In the genomic region with DNA sequence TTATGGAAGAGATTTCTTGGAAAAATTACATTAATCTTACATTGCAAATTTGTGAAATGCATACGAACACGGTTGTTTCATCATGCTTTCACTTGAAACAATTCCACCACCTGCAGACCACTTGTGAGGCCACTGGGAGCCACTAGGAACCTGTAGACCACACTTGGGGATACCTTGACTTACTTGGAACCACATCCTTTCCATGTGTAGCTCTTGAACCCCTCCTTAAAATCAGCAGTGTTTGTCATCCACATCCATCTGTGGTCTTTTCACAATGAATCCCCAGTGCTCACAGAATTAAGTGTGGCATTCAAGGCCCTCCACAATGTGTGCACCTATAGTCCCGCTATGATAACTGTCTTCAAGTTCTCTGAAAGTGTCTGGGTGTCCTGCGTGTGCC, we compare ENCODE assay signal across 28 cellular contexts.
"Had no signal": no experiment of that assay in that cellular context is flagged by ENCODE, and none has a peak within 500 bp of the region (broad histone marks: within the 10 kb centered on the region; RNA-seq: fewer than 3 reads in every experiment).

No MANE protein-coding gene starts in this region.

- H3K27me3 Mint-ChIP-seq: stimulated activated memory B cell treated with anti-CD40 and anti-IgM and Interleukin-4, amounts not matched to agents 10 μg/mL and 1 μg/mL and 100 μg/mL, for 72 hours; type B pancreatic cell had no signal

- H3K36me3 Mint-ChIP-seq: stimulated activated effector memory CD8-positive, alpha-beta T cell treated with anti-CD3 and anti-CD28 coated beads, Interleukin-12 subunit alpha, Interleukin-12 subunit beta, amount 100 ng/mL, for 72 hours; stimulated activated memory B cell treated with anti-CD40 and anti-IgM and Interleukin-4, amounts not matched to agents 10 μg/mL and 1 μg/mL and 100 μg/mL, for 72 hours; stimulated activated naive B cell treated with anti-CD40 and anti-IgM and Interleukin-4, amounts not matched to agents 10 μg/mL and 1 μg/mL and 100 μg/mL, for 72 hours; type B pancreatic cell had no signal

- H3K27me3 ChIP-seq: testis, thyroid gland, tibial nerve, transverse colon, upper lobe of left lung, upper lobe of right lung, uterus, vagina had no signal

- H3K4me1 Mint-ChIP-seq: stimulated activated effector memory CD8-positive, alpha-beta T cell treated with anti-CD3 and anti-CD28 coated beads, Interleukin-12 subunit alpha, Interleukin-12 subunit beta, amount 100 ng/mL, for 72 hours; stimulated activated memory B cell treated with anti-CD40 and anti-IgM and Interleukin-4, amounts not matched to agents 10 μg/mL and 1 μg/mL and 100 μg/mL, for 72 hours; stimulated activated naive B cell treated with anti-CD40 and anti-IgM and Interleukin-4, amounts not matched to agents 10 μg/mL and 1 μg/mL and 100 μg/mL, for 72 hours; stimulated activated naive CD8-positive, alpha-beta T cell treated with anti-CD3 and anti-CD28 coated beads, Interleukin-15, amount 100 ng/mL, for 72 hours had no signal

- H3K27ac Mint-ChIP-seq: stimulated activated effector memory CD8-positive, alpha-beta T cell treated with anti-CD3 and anti-CD28 coated beads, Interleukin-12 subunit alpha, Interleukin-12 subunit beta, amount 100 ng/mL, for 72 hours; stimulated activated memory B cell treated with anti-CD40 and anti-IgM and Interleukin-4, amounts not matched to agents 10 μg/mL and 1 μg/mL and 100 μg/mL, for 72 hours; stimulated activated naive B cell treated with anti-CD40 and anti-IgM and Interleukin-4, amounts not matched to agents 10 μg/mL and 1 μg/mL and 100 μg/mL, for 72 hours; stimulated activated naive CD8-positive, alpha-beta T cell treated with anti-CD3 and anti-CD28 coated beads, Interleukin-15, amount 100 ng/mL, for 72 hours; stimulated activated naive CD8-positive, alpha-beta T cell treated with anti-CD3 and anti-CD28 coated beads, Interleukin-15, Interleukin-2, amounts not matched to agents 100 ng/mL and 50 ng/mL, for 24 hours; type B pancreatic cell had no signal

- DNase-seq: stimulated activated CD4-positive, alpha-beta T cell treated with anti-CD3 and anti-CD28 coated beads, Interleukin-2, amount 100 ng/mL, for 48 hours; stimulated activated CD4-positive, alpha-beta T cell treated with anti-CD3 and anti-CD28 coated beads, Interleukin-4, amount 100 ng/mL, for 1 hour; stimulated activated CD4-positive, alpha-beta T cell treated with anti-CD3 and anti-CD28 coated beads, Interleukin-4, amount 100 ng/mL, for 24 hours; stimulated activated CD4-positive, alpha-beta T cell treated with anti-CD3 and anti-CD28 coated beads, Interleukin-4, amount 100 ng/mL, for 4 hours; stimulated activated CD8-positive, alpha-beta memory T cell treated with anti-CD3 and anti-CD28 coated beads, Interleukin-4, amount 100 ng/mL, for 48 hours; stimulated activated naive B cell treated with anti-CD40 and anti-IgM and Interleukin-4, amounts not matched to agents 10 μg/mL and 1 μg/mL and 100 μg/mL, for 72 hours; stimulated activated naive CD4-positive, alpha-beta T cell; stimulated activated naive CD4-positive, alpha-beta T cell treated with Interleukin-2 at 50 U/mL for 16 hours; stimulated activated naive CD8-positive, alpha-beta T cell treated with anti-CD3 and anti-CD28 coated beads, Interleukin-15, amount 100 ng/mL, for 72 hours; stimulated activated naive CD8-positive, alpha-beta T cell treated with anti-CD3 and anti-CD28 coated beads, Interleukin-15, Interleukin-2, amounts not matched to agents 100 U/mL and 50 U/mL, for 24 hours; stomach; substantia nigra; testis; thyroid gland; tibial artery; transverse colon; trophoblast cell; upper lobe of left lung; upper lobe of right lung; uterus had no signal

- ATAC-seq: stimulated activated effector memory CD8-positive, alpha-beta T cell treated with anti-CD3 and anti-CD28 coated beads, Interleukin-12 subunit alpha, Interleukin-12 subunit beta, amount 100 ng/mL, for 72 hours; stimulated activated naive B cell treated with anti-CD40 and anti-IgM and Interleukin-4, amounts not matched to agents 10 μg/mL and 1 μg/mL and 100 μg/mL, for 72 hours; stimulated activated naive CD8-positive, alpha-beta T cell treated with anti-CD3 and anti-CD28 coated beads, Interleukin-15, amount 100 ng/mL, for 72 hours; stimulated activated naive CD8-positive, alpha-beta T cell treated with anti-CD3 and anti-CD28 coated beads, Interleukin-15, Interleukin-2, amounts not matched to agents 100 U/mL and 50 U/mL, for 24 hours; upper lobe of right lung had no signal

- H3K4me3 Mint-ChIP-seq: stimulated activated effector memory CD8-positive, alpha-beta T cell treated with anti-CD3 and anti-CD28 coated beads, Interleukin-12 subunit alpha, Interleukin-12 subunit beta, amount 100 ng/mL, for 72 hours; stimulated activated memory B cell treated with anti-CD40 and anti-IgM and Interleukin-4, amounts not matched to agents 10 μg/mL and 1 μg/mL and 100 μg/mL, for 72 hours; stimulated activated naive B cell treated with anti-CD40 and anti-IgM and Interleukin-4, amounts not matched to agents 10 μg/mL and 1 μg/mL and 100 μg/mL, for 72 hours; stimulated activated naive CD8-positive, alpha-beta T cell treated with anti-CD3 and anti-CD28 coated beads, Interleukin-15, amount 100 ng/mL, for 72 hours; stimulated activated naive CD8-positive, alpha-beta T cell treated with anti-CD3 and anti-CD28 coated beads, Interleukin-15, Interleukin-2, amounts not matched to agents 100 ng/mL and 50 ng/mL, for 24 hours; type B pancreatic cell had no signal

- H3K27ac ChIP-seq: stomach, suprapubic skin, testis, thoracic aorta, thyroid gland, tibial artery, tibial nerve, transverse colon, upper lobe of left lung, upper lobe of right lung, uterus, vagina had no signal

- H3K4me3 ChIP-seq: stomach, suprapubic skin, testis, thoracic aorta, thyroid gland, tibial artery, tibial nerve, transverse colon, upper lobe of left lung, upper lobe of right lung, uterus, vagina had no signal

- H3K36me3 ChIP-seq: stomach, suprapubic skin, thoracic aorta, thyroid gland, tibial artery, tibial nerve, transverse colon, upper lobe of left lung, upper lobe of right lung, uterus, vagina had no signal

- H3K9me3 ChIP-seq: stomach, suprapubic skin, testis, thoracic aorta, thyroid gland, tibial artery, tibial nerve, transverse colon, upper lobe of left lung, upper lobe of right lung, uterus, vagina had no signal

- H3K4me1 ChIP-seq: stomach, suprapubic skin, testis, thyroid gland, tibial artery, tibial nerve, transverse colon, upper lobe of left lung, upper lobe of right lung, uterus, vagina had no signal

- H3K9me3 Mint-ChIP-seq: stimulated activated naive B cell treated with anti-CD40 and anti-IgM and Interleukin-4, amounts not matched to agents 10 μg/mL and 1 μg/mL and 100 μg/mL, for 72 hours; stimulated activated naive CD8-positive, alpha-beta T cell treated with anti-CD3 and anti-CD28 coated beads, Interleukin-15, amount 100 ng/mL, for 72 hours; stimulated activated naive CD8-positive, alpha-beta T cell treated with anti-CD3 and anti-CD28 coated beads, Interleukin-15, Interleukin-2, amounts not matched to agents 100 ng/mL and 50 ng/mL, for 24 hours had no signal
